18 cellular contexts compared by ENCODE assay signal in the genomic region with DNA sequence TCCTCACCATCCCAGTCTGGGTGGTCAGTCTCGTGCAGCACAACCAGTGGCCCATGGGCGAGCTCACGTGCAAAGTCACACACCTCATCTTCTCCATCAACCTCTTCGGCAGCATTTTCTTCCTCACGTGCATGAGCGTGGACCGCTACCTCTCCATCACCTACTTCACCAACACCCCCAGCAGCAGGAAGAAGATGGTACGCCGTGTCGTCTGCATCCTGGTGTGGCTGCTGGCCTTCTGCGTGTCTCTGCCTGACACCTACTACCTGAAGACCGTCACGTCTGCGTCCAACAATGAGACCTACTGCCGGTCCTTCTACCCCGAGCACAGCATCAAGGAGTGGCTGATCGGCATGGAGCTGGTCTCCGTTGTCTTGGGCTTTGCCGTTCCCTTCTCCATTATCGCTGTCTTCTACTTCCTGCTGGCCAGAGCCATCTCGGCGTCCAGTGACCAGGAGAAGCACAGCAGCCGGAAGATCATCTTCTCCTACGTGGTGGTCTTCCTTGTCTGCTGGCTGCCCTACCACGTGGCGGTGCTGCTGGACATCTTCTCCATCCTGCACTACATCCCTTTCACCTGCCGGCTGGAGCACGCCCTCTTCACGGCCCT.
"Had no signal": no experiment of that assay in that cellular context is flagged by ENCODE, and none has a peak within 500 bp of the region (broad histone marks: within the 10 kb centered on the region; RNA-seq: fewer than 3 reads in every experiment).

No MANE protein-coding gene starts in this region.

- H3K27me3 ChIP-seq: gastroesophageal sphincter, neural progenitor cell, suprapubic skin, upper lobe of right lung had no signal

- H3K9me3 Mint-ChIP-seq: activated naive CD8-positive, alpha-beta T cell treated with anti-CD3 and anti-CD28 coated beads for 36 hours; activated T-cell treated with anti-CD3 and anti-CD28 coated beads, Interleukin-2, amount 50 U/mL, for 24 hours had no signal

- H3K4me3 Mint-ChIP-seq: activated CD8-positive, alpha-beta memory T cell treated with anti-CD3 and anti-CD28 coated beads, Interleukin-2, amount 10 ng/mL, durations not matched to agents 7 days and 5 days; activated naive CD8-positive, alpha-beta T cell treated with anti-CD3 and anti-CD28 coated beads for 36 hours; activated T-cell treated with anti-CD3 and anti-CD28 coated beads, Interleukin-2, amount 50 U/mL, for 24 hours; neural progenitor cell; stimulated activated naive B cell treated with anti-CD40 and anti-IgM and Interleukin-4, amounts not matched to agents 10 μg/mL and 1 μg/mL and 100 μg/mL, for 72 hours had no signal

- H3K27ac ChIP-seq: epithelial cell of prostate, neural progenitor cell, parathyroid adenoma, suprapubic skin, upper lobe of right lung had no signal

- H3K4me1 ChIP-seq: parathyroid adenoma, upper lobe of right lung had no signal

- H3K36me3 ChIP-seq: neural progenitor cell had no signal

- H3K27ac Mint-ChIP-seq: activated CD8-positive, alpha-beta memory T cell treated with anti-CD3 and anti-CD28 coated beads, Interleukin-2, amount 10 ng/mL, durations not matched to agents 7 days and 5 days; activated naive CD8-positive, alpha-beta T cell treated with anti-CD3 and anti-CD28 coated beads for 36 hours; activated T-cell treated with anti-CD3 and anti-CD28 coated beads, Interleukin-2, amount 50 U/mL, for 24 hours; neural progenitor cell; stimulated activated naive B cell treated with anti-CD40 and anti-IgM and Interleukin-4, amounts not matched to agents 10 μg/mL and 1 μg/mL and 100 μg/mL, for 72 hours had no signal

- H3K79me2 ChIP-seq: parathyroid adenoma had no signal

- H3K27me3 Mint-ChIP-seq: activated CD8-positive, alpha-beta memory T cell treated with anti-CD3 and anti-CD28 coated beads, Interleukin-2, amount 10 ng/mL, durations not matched to agents 7 days and 5 days; activated naive CD8-positive, alpha-beta T cell treated with anti-CD3 and anti-CD28 coated beads for 36 hours; activated T-cell treated with anti-CD3 and anti-CD28 coated beads, Interleukin-2, amount 50 U/mL, for 24 hours; stimulated activated naive B cell treated with anti-CD40 and anti-IgM and Interleukin-4, amounts not matched to agents 10 μg/mL and 1 μg/mL and 100 μg/mL, for 72 hours had no signal

- H3K4me2 ChIP-seq: neural progenitor cell, smooth muscle cell had no signal

- H2AFZ ChIP-seq: neural progenitor cell, parathyroid adenoma had no signal

- ATAC-seq: activated CD8-positive, alpha-beta memory T cell treated with anti-CD3 and anti-CD28 coated beads, Interleukin-2, amount 10 ng/mL, durations not matched to agents 7 days and 5 days; gastroesophageal sphincter; stimulated activated naive B cell treated with anti-CD40 and anti-IgM and Interleukin-4, amounts not matched to agents 10 μg/mL and 1 μg/mL and 100 μg/mL, for 72 hours; upper lobe of right lung had no signal

- DNase-seq: activated CD8-positive, alpha-beta memory T cell treated with anti-CD3 and anti-CD28 coated beads, Interleukin-2, amount 10 ng/mL, durations not matched to agents 7 days and 5 days; activated effector memory CD4-positive, alpha-beta T cell treated with anti-CD3 and anti-CD28 coated beads, Interleukin-2, amount 50 U/mL, for 16 hours; activated naive CD8-positive, alpha-beta T cell treated with anti-CD3 and anti-CD28 coated beads for 36 hours; activated T-cell treated with anti-CD3 and anti-CD28 coated beads, Interleukin-2, amount 50 U/mL, for 24 hours; aorta; cortex of kidney; effector CD8-positive, alpha-beta T cell; mesendoderm; stimulated activated naive B cell treated with anti-CD40 and anti-IgM and Interleukin-4, amounts not matched to agents 10 μg/mL and 1 μg/mL and 100 μg/mL, for 72 hours; T-helper 2 cell; upper lobe of right lung had no signal

- H3K9me3 ChIP-seq: gastroesophageal sphincter, suprapubic skin, upper lobe of right lung had no signal

- H3K4me1 Mint-ChIP-seq: activated CD8-positive, alpha-beta memory T cell treated with anti-CD3 and anti-CD28 coated beads, Interleukin-2, amount 10 ng/mL, durations not matched to agents 7 days and 5 days; activated naive CD8-positive, alpha-beta T cell treated with anti-CD3 and anti-CD28 coated beads for 36 hours had no signal

- H3K9ac ChIP-seq: neural progenitor cell, parathyroid adenoma had no signal

- FAIRE-seq: keratinocyte had no signal

- H3K4me3 ChIP-seq: gastroesophageal sphincter, neural progenitor cell, smooth muscle cell, suprapubic skin, upper lobe of right lung had no signal
